In genomic region chr9:36550135-36550534, GRCh38 we compare ENCODE assay signal across 22 cellular contexts. TPM values are rescaled to one million over a fixed set of nuclear protein-coding genes. Genes with fewer than 3 reads are reported as not detected.
"Had no signal": no experiment of that assay in that cellular context is flagged by ENCODE, and none has a peak within 500 bp of the region (broad histone marks: within the 10 kb centered on the region; RNA-seq: fewer than 3 reads in every experiment).

No MANE protein-coding gene starts in this region.

- H3K27ac Mint-ChIP-seq: activated CD8-positive, alpha-beta T cell treated with anti-CD3 and anti-CD28 coated beads for 36 hours; activated naive CD4-positive, alpha-beta T cell treated with anti-CD3 and anti-CD28 coated beads, Interleukin-2, amount 50 U/mL, for 72 hours; activated naive CD8-positive, alpha-beta T cell treated with anti-CD3 and anti-CD28 coated beads, Interleukin-2, amount 50 U/mL, for 24 hours; T-helper 1 cell treated with Interleukin-12 subunit alpha and Interleukin-12 subunit beta and Interleukin-4 antibody, amounts not matched to agents 30 μg/mL and 1 μg/mL, for 36 hours had no signal

- H3K4me1 ChIP-seq: ascending aorta, body of pancreas had no signal

- DNase-seq: activated CD4-positive, alpha-beta T cell treated with anti-CD3 and anti-CD28 coated beads for 4 hours; activated CD8-positive, alpha-beta memory T cell treated with anti-CD3 and anti-CD28 coated beads, Interleukin-2, amount 50 U/mL, for 48 hours; activated CD8-positive, alpha-beta T cell treated with anti-CD3 and anti-CD28 coated beads for 36 hours; activated naive CD4-positive, alpha-beta T cell; activated naive CD8-positive, alpha-beta T cell treated with anti-CD3 and anti-CD28 coated beads, Interleukin-2, amount 50 U/mL, for 24 hours; activated T-cell treated with anti-CD3 and anti-CD28 coated beads, Interleukin-2, amount 50 U/mL, for 1 hour; amniotic stem cell; body of pancreas; central memory CD4-positive, alpha-beta T cell; MG63; NCI-H1048; NCI-H146; NCI-H187 treated with DMSO at 0.1 percent for 48 hours; NCI-H2081 treated with DMSO at 0.1 percent for 48 hours; NCI-H446; NCI-H524; PC-3; SHP77 treated with DMSO at 0.1 percent for 48 hours had no signal

- H3K9me3 Mint-ChIP-seq: activated CD8-positive, alpha-beta T cell treated with anti-CD3 and anti-CD28 coated beads for 36 hours; activated naive CD4-positive, alpha-beta T cell treated with anti-CD3 and anti-CD28 coated beads, Interleukin-2, amount 50 U/mL, for 72 hours; activated naive CD8-positive, alpha-beta T cell treated with anti-CD3 and anti-CD28 coated beads, Interleukin-2, amount 50 U/mL, for 24 hours; T-helper 1 cell treated with Interleukin-12 subunit alpha and Interleukin-12 subunit beta and Interleukin-4 antibody, amounts not matched to agents 30 μg/mL and 1 μg/mL, for 36 hours had no signal

- ATAC-seq: activated CD4-positive, CD25-positive, alpha-beta regulatory T cell treated with anti-CD3 and anti-CD28 coated beads, Interleukin-2, amount 50 U/mL, for 24 hours; activated CD8-positive, alpha-beta T cell treated with anti-CD3 and anti-CD28 coated beads for 36 hours; activated naive CD8-positive, alpha-beta T cell treated with anti-CD3 and anti-CD28 coated beads, Interleukin-2, amount 50 U/mL, for 24 hours; body of pancreas; PC-3 had no signal

- H3K27me3 Mint-ChIP-seq: activated CD8-positive, alpha-beta T cell treated with anti-CD3 and anti-CD28 coated beads for 36 hours; activated naive CD8-positive, alpha-beta T cell treated with anti-CD3 and anti-CD28 coated beads, Interleukin-2, amount 50 U/mL, for 24 hours had no signal

- H3K4me3 Mint-ChIP-seq: activated CD8-positive, alpha-beta T cell treated with anti-CD3 and anti-CD28 coated beads for 36 hours; activated naive CD8-positive, alpha-beta T cell treated with anti-CD3 and anti-CD28 coated beads, Interleukin-2, amount 50 U/mL, for 24 hours; T-helper 1 cell treated with Interleukin-12 subunit alpha and Interleukin-12 subunit beta and Interleukin-4 antibody, amounts not matched to agents 30 μg/mL and 1 μg/mL, for 36 hours had no signal

- H3K27me3 ChIP-seq: ascending aorta, body of pancreas had no signal

- H3K36me3 Mint-ChIP-seq: activated naive CD4-positive, alpha-beta T cell treated with anti-CD3 and anti-CD28 coated beads, Interleukin-2, amount 50 U/mL, for 72 hours had no signal

- H3K4me1 Mint-ChIP-seq: activated naive CD8-positive, alpha-beta T cell treated with anti-CD3 and anti-CD28 coated beads, Interleukin-2, amount 50 U/mL, for 24 hours had no signal

- H3K27ac ChIP-seq: ascending aorta, body of pancreas had no signal

- H3K4me3 ChIP-seq: ascending aorta, body of pancreas, MG63 had no signal

- H3K36me3 ChIP-seq: ascending aorta, MG63 had no signal

RNA-seq across cellular contexts. Expression of gene MELK, which starts 22.6 kb away (rescaled TPM):
- total RNA-seq: ascending aorta, body of pancreas had no signal
